In the genomic region with DNA sequence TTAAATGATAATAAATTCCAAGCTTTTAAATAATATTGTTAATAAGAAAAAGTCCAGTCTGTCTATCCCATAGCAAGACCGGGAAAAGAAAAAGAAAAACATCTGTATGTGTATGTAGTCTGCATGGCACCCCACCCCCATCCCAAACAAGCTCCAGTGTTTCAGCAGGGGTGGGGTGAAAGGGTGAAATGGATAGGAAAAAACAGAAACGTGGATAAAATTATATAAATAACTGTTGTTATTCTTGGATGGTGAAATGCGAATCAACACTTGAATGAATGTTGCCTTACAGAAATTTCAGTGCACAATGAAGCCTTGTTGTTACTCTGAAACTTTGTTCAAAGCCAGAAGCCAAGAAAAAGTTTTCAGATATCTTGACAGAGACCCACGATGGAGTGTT, we compare ENCODE assay signal across 10 cellular contexts. TPM values are rescaled to one million over a fixed set of nuclear protein-coding genes. Genes with fewer than 3 reads are reported as not detected.
"Had no signal": no experiment of that assay in that cellular context is flagged by ENCODE, and none has a peak within 500 bp of the region (broad histone marks: within the 10 kb centered on the region; RNA-seq: fewer than 3 reads in every experiment).

No MANE protein-coding gene starts in this region.

- DNase-seq: GM23248, GOT3, H7, HFFc6, IMR-90 had no signal

- H3K36me3 ChIP-seq: HAP-1 had no signal

- H3K4me3 ChIP-seq: GM23248, HAP-1, K562 had no signal

- H2AFZ ChIP-seq: GM23248 had no signal

- H3K27ac ChIP-seq: GM23248 had no signal

- H3K9me3 ChIP-seq: HAP-1 had no signal

- ATAC-seq: HCT116, K562 had no signal

- H3K4me1 ChIP-seq: HAP-1 had no signal

RNA-seq across cellular contexts. Expression of gene HAO1, which starts 31.4 kb away (rescaled TPM):
- total RNA-seq: GM23248, H4, H7, HFFc6, HT-29, IMR-90, K562 had no signal
- polyA plus RNA-seq: GM23248, IMR-90, K562 had no signal
